Comparison of ENCODE assay signal across 8 cellular contexts in genomic region chr14:72518809-72519377, GRCh38.
DNase-seq lines count a peak whose midpoint lies in the region; ATAC-seq and TF ChIP-seq lines count a peak whose summit lies in the region.

No MANE protein-coding gene starts in this region.

- H3K56ac ChIP-seq in IMR-90 (ENCODE audit: extremely low read depth, insufficient read depth, low read length) = no peak overlapping the region

- peak; percentile 36 to 64 (median 54) for DNase-seq in CD4-positive, alpha-beta memory T cell
- DNase-seq in IMR-90 (no peak), upper lobe of right lung (no peak), foreskin fibroblast (no peak), NCI-H146 treated with DMSO at 0.1 percent for 48 hours (lab: John Stamatoyannopoulos, UW; ENCODE audit: unreplicated experiment) (no peak), chondrocyte (ENCODE audit: low spot score) (no peak)
- peak; percentile 47 to 53 for DNase-seq in activated T-cell treated with anti-CD3 and anti-CD28 coated beads, Interleukin-2, amount 50 U/mL, for 48 hours

- no peak for TF ChIP-seq POLR2A in IMR-90 (IDR thresholded peaks at IDR 0.05; ENCODE audit: low read depth, low read length)

- TF ChIP-seq RAD21 in IMR-90 (IDR thresholded peaks at IDR 0.05; ENCODE audit: low read length) = no peak

- peak overlapping the region; percentile 86 for H2BK120ac ChIP-seq in IMR-90 (ENCODE audit: low read depth, low read length)

- H3K27ac Mint-ChIP-seq in CD4-positive, alpha-beta memory T cell = peak overlapping the region; percentile 22 to 81 (median 47)
- H3K27ac Mint-ChIP-seq in chondrocyte (ENCODE audit: unreplicated experiment) = no peak overlapping the region

- no peak overlapping the region for H3K9ac ChIP-seq in IMR-90 (ENCODE audit: low read depth, low read length)

- no peaks in the 10 kb centered on the region for H3K9me3 ChIP-seq in CD4-positive, alpha-beta memory T cell (ENCODE audit: control insufficient read depth in 1 of 2, low read length in 2 of 2)
- H3K9me3 ChIP-seq in IMR-90 (ENCODE audit: control insufficient read depth, insufficient read depth, low read length) (no peaks in the 10 kb centered on the region), upper lobe of right lung (no peaks in the 10 kb centered on the region)

- no peaks in the 10 kb centered on the region for H3K36me3 ChIP-seq in CD4-positive, alpha-beta memory T cell (ENCODE audit: insufficient read depth, low read length)
- no peaks in the 10 kb centered on the region for H3K36me3 ChIP-seq in IMR-90 (ENCODE audit: control insufficient read depth, insufficient read depth, low read length)
- no peaks in the 10 kb centered on the region for H3K36me3 ChIP-seq in upper lobe of right lung

- H3K9me1 ChIP-seq in IMR-90 (ENCODE audit: insufficient read depth, low read length) = peaks cover 6% of the 10 kb centered on the region; the same call in 1 of the 2 replicates

- peaks cover 32 to 62% (median 45%) of the 10 kb centered on the region in 4 donors for H3K4me1 Mint-ChIP-seq in CD4-positive, alpha-beta memory T cell
- H3K4me1 Mint-ChIP-seq in chondrocyte (ENCODE audit: low read depth) = peaks cover 8% of the 10 kb centered on the region

- peak overlapping the region; percentile 8; the same call in 1 of the 2 replicates for H3K14ac ChIP-seq in IMR-90 (replicated peaks; ENCODE audit: low read depth, low read length)

- peaks cover 0 to 14% (median 5%) of the 10 kb centered on the region in 8 donors for H3K9me3 Mint-ChIP-seq in CD4-positive, alpha-beta memory T cell
- H3K9me3 Mint-ChIP-seq in chondrocyte (ENCODE audit: low read depth) = peaks cover 20% of the 10 kb centered on the region

- H3K4me1 ChIP-seq in CD4-positive, alpha-beta memory T cell (ENCODE audit: insufficient read depth, low read length) = peaks cover 38% of the 10 kb centered on the region
- H3K4me1 ChIP-seq in IMR-90 (ENCODE audit: control insufficient read depth, insufficient read depth, low read length) = peaks cover 18% of the 10 kb centered on the region
- peaks cover 4% of the 10 kb centered on the region for H3K4me1 ChIP-seq in upper lobe of right lung

- H2BK15ac ChIP-seq in IMR-90 (ENCODE audit: low read depth, low read length) = 0 out of 3 replicates have a peak overlapping the region, but pooled peaks have one; percentile 85

- ATAC-seq in GM21381 (IDR thresholded peaks at IDR 0.05; ENCODE audit: unreplicated experiment) (peak; percentile 53), IMR-90 (ENCODE audit: low read depth) (no peak), upper lobe of right lung (peak; percentile 64)

- peak overlapping the region; percentile 29 for H3K27ac ChIP-seq in CD4-positive, alpha-beta memory T cell (ENCODE audit: low read depth, low read length)
- H3K27ac ChIP-seq in IMR-90 (ENCODE audit: insufficient read depth, low read length) = no peak overlapping the region
- no peak overlapping the region for H3K27ac ChIP-seq in upper lobe of right lung

- H3K4me3 Mint-ChIP-seq in CD4-positive, alpha-beta memory T cell = peak overlapping the region; percentile 43 to 78 (median 62)
- no peak overlapping the region for H3K4me3 Mint-ChIP-seq in chondrocyte (ENCODE audit: unreplicated experiment)

- H3K79me1 ChIP-seq in IMR-90 (ENCODE audit: low read depth in 1 of 2, low read length in 2 of 2) = no peaks in the 10 kb centered on the region

- no peaks in the 10 kb centered on the region for H3K27me3 Mint-ChIP-seq in CD4-positive, alpha-beta memory T cell
- no peaks in the 10 kb centered on the region for H3K27me3 Mint-ChIP-seq in chondrocyte (ENCODE audit: low read depth)

- WGBS in IMR-90 (ENCODE audit: extremely low coverage in 2 of 2, insufficient read length in 1 of 2), 2 experiments = no CpG with 5 or more reads among the region's 4 CpGs

- H3K4me3 ChIP-seq in CD4-positive, alpha-beta memory T cell (ENCODE audit: low read length in 2 of 2) = peak overlapping the region in 1 of 2 donors; percentile 27
- H3K4me3 ChIP-seq in IMR-90 (ENCODE audit: insufficient read depth, low read depth, low read length) (no peak overlapping the region), upper lobe of right lung (no peak overlapping the region), foreskin fibroblast (ENCODE audit: low read depth in 1 of 2, low read length in 2 of 2) (no peak overlapping the region)

- peak overlapping the region; percentile 27; the same call in 1 of the 2 replicates for H3K4ac ChIP-seq in IMR-90 (ENCODE audit: low read depth, low read length)

- H2AK5ac ChIP-seq in IMR-90 (ENCODE audit: low read depth, low read length) = peak overlapping the region; percentile 14; the same call in 1 of the 2 replicates

- BruUV-seq in IMR-90 (replicated peaks; lab: Mats Ljungman, UMichigan) = no TSS peak

- peak overlapping the region; percentile 69; the same call in 1 of the 2 replicates for H2BK20ac ChIP-seq in IMR-90 (ENCODE audit: low read depth, low read length)

- CTCF ChIA-PET in CD4-positive, alpha-beta memory T cell (lab: Charles Lee; ENCODE audit: partially characterized antibody) = interaction anchor here (1.0 to 11.3 kb wide), 4 partner anchors 9 to 430 kb away, joined by 3 to 264 read pairs (median 40); no protein-coding TSS in a partner anchor
- CTCF ChIA-PET in IMR-90 (lab: Yijun Ruan, JAX) = no interaction called here

- H4K20me1 ChIP-seq in IMR-90 (ENCODE audit: insufficient read depth, low read length) = no peaks in the 10 kb centered on the region

- dilution Hi-C loops in IMR-90 (cut with HindIII; ENCODE audit: low sequenced_read_pairs, unreplicated experiment) = no loop called here

- peak overlapping the region; percentile 14; the same call in 1 of the 2 replicates for H3K18ac ChIP-seq in IMR-90 (ENCODE audit: low read depth, low read length)

- intact Hi-C loops in CD4-positive, alpha-beta memory T cell (cut with micrococcal nuclease) = loop anchor here (2.0 to 5.0 kb wide), 2 partner anchors 76 to 953 kb away; no protein-coding TSS in a partner anchor
- intact Hi-C loops in IMR-90 (cut with micrococcal nuclease) (loop anchor here (5.0 to 10.0 kb wide), 3 partner anchors 148 to 228 kb away; no protein-coding TSS in a partner anchor), upper lobe of right lung (cut with DNase I) (loop anchor here (5.0 kb wide), 1 partner anchor 388 kb away; no protein-coding TSS in a partner anchor)

- H3K27me3 ChIP-seq in CD4-positive, alpha-beta memory T cell (ENCODE audit: insufficient read depth, low read length) = no peaks in the 10 kb centered on the region
- H3K27me3 ChIP-seq in IMR-90 (ENCODE audit: control insufficient read depth, insufficient read depth, low read length) (no peaks in the 10 kb centered on the region), upper lobe of right lung (no peaks in the 10 kb centered on the region)

- H2BK5ac ChIP-seq in IMR-90 (ENCODE audit: low read depth, low read length, poor library complexity, severe bottlenecking) = no peak overlapping the region

- peak overlapping the region; percentile 23; the same call in 1 of the 2 replicates for H4K5ac ChIP-seq in IMR-90 (ENCODE audit: low read depth, low read length)

- no peak overlapping the region for H3K23ac ChIP-seq in IMR-90 (ENCODE audit: low read depth, low read length)

- no peak overlapping the region for H2AFZ ChIP-seq in IMR-90 (replicated peaks; ENCODE audit: low read length, poor library complexity)

- in situ Hi-C loops in IMR-90 (cut with MboI; ENCODE audit: low sequenced_read_pairs) = loop anchor here (5.0 kb wide), 1 partner anchor 388 kb away; no protein-coding TSS in a partner anchor

- peak overlapping the region in 1 of 2 experiments; percentile 14; a peak in 1 of 4 replicates for H4K8ac ChIP-seq in IMR-90 (ENCODE audit: low read depth in 2 of 2, low read length in 2 of 2)

- no peak overlapping the region for H2AK9ac ChIP-seq in IMR-90 (replicated peaks; ENCODE audit: low read depth, low read length, poor library complexity)

- no peaks in the 10 kb centered on the region for H3K36me3 Mint-ChIP-seq in CD4-positive, alpha-beta memory T cell
- H3K36me3 Mint-ChIP-seq in chondrocyte (ENCODE audit: low read depth) = peaks cover 7% of the 10 kb centered on the region

- TF ChIP-seq CTCF in IMR-90 (conservative IDR thresholded peaks at IDR 0.05; ENCODE audit: low read depth, low read length) (no peak), upper lobe of right lung (IDR thresholded peaks at IDR 0.05) (no peak), foreskin fibroblast (IDR thresholded peaks at IDR 0.05; ENCODE audit: low read depth, low read length) (no peak), chondrocyte (IDR thresholded peaks at IDR 0.05) (no peak)

- POLR2A ChIA-PET in CD4-positive, alpha-beta memory T cell (lab: Charles Lee; ENCODE audit: partially characterized antibody) = interaction anchor here (1.2 to 1.3 kb wide), 2 partner anchors 375 to 429 kb away, joined by 3 to 6 read pairs; partner anchors contain the start of gene DPF3
- POLR2A ChIA-PET in IMR-90 (lab: Charles Lee; ENCODE audit: unreplicated experiment) = no interaction called here

- no peak overlapping the region for H3K4me2 ChIP-seq in IMR-90 (ENCODE audit: low read depth, low read length)

- H4K91ac ChIP-seq in IMR-90 (ENCODE audit: insufficient read depth, low read depth, low read length) = no peak overlapping the region

TF ChIP-seq in IMR-90, 13 proteins besides CTCF, POLR2A, EP300 and RAD21:
- TF ChIP-seq CHD1 (IDR thresholded peaks at IDR 0.05; ENCODE audit: low read depth, low read length) (no peak), USF2 (IDR thresholded peaks at IDR 0.05; ENCODE audit: low read depth, low read length) (no peak)

Comparison
In these comparisons a context has a peak if more than half of its experiments do, and no peak if none do; other contexts are left out.
1. DNase-seq: peak in CD4-positive, alpha-beta memory T cell (5 of 5) and activated T-cell treated with anti-CD3 and anti-CD28 coated beads, Interleukin-2, amount 50 U/mL, for 48 hours (2 of 2); none in IMR-90 (single experiment), upper lobe of right lung (single experiment), foreskin fibroblast (0 of 2), NCI-H146 treated with DMSO at 0.1 percent for 48 hours (single experiment) and chondrocyte (single experiment).